23 cellular contexts compared by ENCODE assay signal in genomic region chr6:118905851-118906250, GRCh38. TPM values are rescaled to one million over a fixed set of nuclear protein-coding genes. Genes with fewer than 3 reads are reported as not detected.
DNase-seq lines count a peak whose midpoint lies in the region; ATAC-seq lines count a peak whose summit lies in the region.
"Had no signal": no experiment of that assay in that cellular context is flagged by ENCODE, and none has a peak within 500 bp of the region (broad histone marks: within the 10 kb centered on the region; RNA-seq: fewer than 3 reads in every experiment).

No MANE protein-coding gene starts in this region.

- no peak overlapping the region for H3K4me3 Mint-ChIP-seq in activated CD8-positive, alpha-beta memory T cell treated with anti-CD3 and anti-CD28 coated beads, Interleukin-2, amount 10 ng/mL, durations not matched to agents 7 days and 5 days
- H3K4me3 Mint-ChIP-seq in activated naive CD8-positive, alpha-beta T cell treated with anti-CD3 and anti-CD28 coated beads for 36 hours, result peak overlapping the region; percentile 5
- H3K4me3 Mint-ChIP-seq in naive thymus-derived CD8-positive, alpha-beta T cell, result no peak overlapping the region
- H3K4me3 Mint-ChIP-seq: B cell, nephron progenitor cell had no signal

- ATAC-seq in activated CD8-positive, alpha-beta memory T cell treated with anti-CD3 and anti-CD28 coated beads, Interleukin-2, amount 10 ng/mL, durations not matched to agents 7 days and 5 days, result peak; percentile 49
- ATAC-seq in naive thymus-derived CD8-positive, alpha-beta T cell, result no peak
- ATAC-seq in HG02798 (IDR thresholded peaks at IDR 0.05; ENCODE audit: poor library complexity, unreplicated experiment), result no peak
- no peak for ATAC-seq in GM21576 (IDR thresholded peaks at IDR 0.05; ENCODE audit: unreplicated experiment)
- ATAC-seq: heart right ventricle, lower lobe of right lung, mucosa of descending colon had no signal

- peak overlapping the region; percentile 80 for H3K27ac Mint-ChIP-seq in activated CD8-positive, alpha-beta memory T cell treated with anti-CD3 and anti-CD28 coated beads, Interleukin-2, amount 10 ng/mL, durations not matched to agents 7 days and 5 days
- peak overlapping the region; percentile 82 for H3K27ac Mint-ChIP-seq in activated naive CD8-positive, alpha-beta T cell treated with anti-CD3 and anti-CD28 coated beads for 36 hours
- H3K27ac Mint-ChIP-seq in naive thymus-derived CD8-positive, alpha-beta T cell, result peak overlapping the region in 9 of 10 donors; percentile 2 to 83 (median 48)
- H3K27ac Mint-ChIP-seq: B cell, nephron progenitor cell had no signal

- CTCF ChIA-PET in activated CD8-positive, alpha-beta memory T cell treated with anti-CD3 and anti-CD28 coated beads, Interleukin-2, amount 10 ng/mL, durations not matched to agents 7 days and 5 days (lab: Charles Lee), result interaction anchor here (2.6 kb wide), 1 partner anchor 9 kb away, joined by 9 read pairs; no protein-coding TSS in a partner anchor

- H3K9me3 Mint-ChIP-seq in activated CD8-positive, alpha-beta memory T cell treated with anti-CD3 and anti-CD28 coated beads, Interleukin-2, amount 10 ng/mL, durations not matched to agents 7 days and 5 days (ENCODE audit: low read depth), result no peaks in the 10 kb centered on the region
- H3K9me3 Mint-ChIP-seq in activated naive CD8-positive, alpha-beta T cell treated with anti-CD3 and anti-CD28 coated beads for 36 hours, result no peaks in the 10 kb centered on the region
- H3K9me3 Mint-ChIP-seq in naive thymus-derived CD8-positive, alpha-beta T cell, result no peaks in the 10 kb centered on the region
- H3K9me3 Mint-ChIP-seq: nephron progenitor cell had no signal

- H3K4me1 Mint-ChIP-seq in activated CD8-positive, alpha-beta memory T cell treated with anti-CD3 and anti-CD28 coated beads, Interleukin-2, amount 10 ng/mL, durations not matched to agents 7 days and 5 days, result peaks cover 47% of the 10 kb centered on the region
- peaks cover 64% of the 10 kb centered on the region for H3K4me1 Mint-ChIP-seq in activated naive CD8-positive, alpha-beta T cell treated with anti-CD3 and anti-CD28 coated beads for 36 hours
- H3K4me1 Mint-ChIP-seq in naive thymus-derived CD8-positive, alpha-beta T cell, result peaks cover 12 to 55% (median 44%) of the 10 kb centered on the region in 4 donors
- H3K4me1 Mint-ChIP-seq: nephron progenitor cell had no signal

- H3K27me3 Mint-ChIP-seq in activated CD8-positive, alpha-beta memory T cell treated with anti-CD3 and anti-CD28 coated beads, Interleukin-2, amount 10 ng/mL, durations not matched to agents 7 days and 5 days, result no peaks in the 10 kb centered on the region
- H3K27me3 Mint-ChIP-seq in activated naive CD8-positive, alpha-beta T cell treated with anti-CD3 and anti-CD28 coated beads for 36 hours, result no peaks in the 10 kb centered on the region
- no peaks in the 10 kb centered on the region for H3K27me3 Mint-ChIP-seq in naive thymus-derived CD8-positive, alpha-beta T cell
- H3K27me3 Mint-ChIP-seq: B cell had no signal

- DNase-seq in activated CD8-positive, alpha-beta memory T cell treated with anti-CD3 and anti-CD28 coated beads, Interleukin-2, amount 10 ng/mL, durations not matched to agents 7 days and 5 days, result no peak
- DNase-seq in activated CD8-positive, alpha-beta memory T cell treated with anti-CD3 and anti-CD28 coated beads, Interleukin-2, amount 50 U/mL, for 4 hours, result no peak
- DNase-seq in NCI-H69 (lab: John Stamatoyannopoulos, UW) (peak; percentile 39), SW480 (ENCODE audit: low spot score) (no peak)
- no peak for DNase-seq in activated naive CD8-positive, alpha-beta T cell treated with anti-CD3 and anti-CD28 coated beads for 36 hours
- no peak for DNase-seq in naive thymus-derived CD8-positive, alpha-beta T cell
- DNase-seq: DND-41; effector CD4-positive, alpha-beta T cell; foreskin fibroblast; H7; heart right ventricle; Kasumi-1; kidney glomerular epithelial cell; lower lobe of right lung; mucosa of descending colon; MV-4-11; NCI-H1694; nephron progenitor cell; RPMI8226; stimulated activated CD4-positive, alpha-beta T cell treated with anti-CD3 and anti-CD28 coated beads, Interleukin-2, amount 100 ng/mL, for 24 hours had no signal

- POLR2A ChIA-PET in naive thymus-derived CD8-positive, alpha-beta T cell (lab: Charles Lee), result no interaction called here

- H3K36me3 Mint-ChIP-seq in activated CD8-positive, alpha-beta memory T cell treated with anti-CD3 and anti-CD28 coated beads, Interleukin-2, amount 10 ng/mL, durations not matched to agents 7 days and 5 days, result peaks cover 74% of the 10 kb centered on the region
- H3K36me3 Mint-ChIP-seq in activated naive CD8-positive, alpha-beta T cell treated with anti-CD3 and anti-CD28 coated beads for 36 hours, result peaks cover 59% of the 10 kb centered on the region
- H3K36me3 Mint-ChIP-seq in naive thymus-derived CD8-positive, alpha-beta T cell, result peaks cover 0 to 91% (median 22%) of the 10 kb centered on the region in 3 donors

RNA-seq across cellular contexts. Expression of gene ASF1A, which starts 11.9 kb away (rescaled TPM):
- 10 to 100 TPM; 56.4 to 65.7 TPM for total RNA-seq in activated CD8-positive, alpha-beta memory T cell treated with anti-CD3 and anti-CD28 coated beads, Interleukin-2, amount 10 ng/mL, durations not matched to agents 7 days and 5 days
- 10 to 100 TPM; 39.9 to 42.7 TPM for total RNA-seq in activated naive CD8-positive, alpha-beta T cell treated with anti-CD3 and anti-CD28 coated beads for 36 hours
- 10 to 100 TPM; 61.2 to 70.9 TPM for total RNA-seq in naive thymus-derived CD8-positive, alpha-beta T cell
- 10 to 100 TPM; 45.3 to 58.8 (median 47.7) TPM for polyA plus RNA-seq in naive thymus-derived CD8-positive, alpha-beta T cell

RNA-seq across cellular contexts. Expression of gene MCM9, which starts 29.1 kb away (rescaled TPM):
- 10 to 100 TPM; 19.7 to 25.5 TPM for total RNA-seq in activated CD8-positive, alpha-beta memory T cell treated with anti-CD3 and anti-CD28 coated beads, Interleukin-2, amount 10 ng/mL, durations not matched to agents 7 days and 5 days
- total RNA-seq in activated naive CD8-positive, alpha-beta T cell treated with anti-CD3 and anti-CD28 coated beads for 36 hours, result 10 to 100 TPM; 20.0 to 20.3 TPM
- 10 to 100 TPM; 31.0 to 34.2 TPM for total RNA-seq in naive thymus-derived CD8-positive, alpha-beta T cell
- polyA plus RNA-seq in naive thymus-derived CD8-positive, alpha-beta T cell, result 10 to 100 TPM in 2 of 3 donors, 1 to 10 TPM in 1; 9.3 to 12.2 (median 10.7) TPM
